In genomic region chr9:86545085-86545484, GRCh38 we compare ENCODE assay signal across 25 cellular contexts.
"Had no signal": no experiment of that assay in that cellular context is flagged by ENCODE, and none has a peak within 500 bp of the region (broad histone marks: within the 10 kb centered on the region; RNA-seq: fewer than 3 reads in every experiment).

No MANE protein-coding gene starts in this region.

- ATAC-seq: activated CD4-positive, alpha-beta T cell treated with anti-CD3 and anti-CD28 coated beads for 36 hours; left ventricle myocardium superior; natural killer cell treated with Interleukin-12 subunit alpha and Interleukin-12 subunit beta and Interleukin-15 and Interleukin-18, amount 100 ng/mL, for 72 hours; psoas muscle; T-helper 17 cell had no signal

- DNase-seq: activated B cell treated with CpG ODN at 0.5 μM for 24 hours; activated CD4-positive, alpha-beta T cell treated with anti-CD3 and anti-CD28 coated beads for 36 hours; activated CD4-positive, alpha-beta T cell treated with anti-CD3 and anti-CD28 coated beads, Interleukin-2, amount 50 U/mL, for 48 hours; activated naive CD4-positive, alpha-beta T cell treated with Interleukin-2 at 50 U/mL for 16 hours; activated naive CD8-positive, alpha-beta T cell treated with anti-CD3 and anti-CD28 coated beads for 36 hours; activated T-cell treated with anti-CD3 and anti-CD28 coated beads, Interleukin-2, amount 50 U/mL, for 48 hours; amniotic stem cell; central memory CD4-positive, alpha-beta T cell; dermis blood vessel endothelial cell; effector CD8-positive, alpha-beta T cell; erythroblast; glutamatergic neuron; hippocampal formation; left ventricle myocardium superior; mammary epithelial cell; midbrain; ovary; psoas muscle; stimulated activated CD4-positive, alpha-beta T cell treated with anti-CD3 and anti-CD28 coated beads, Interleukin-12 subunit alpha, Interleukin-12 subunit beta, amount 100 ng/mL, for 4 hours; substantia nigra; T-helper 17 cell; thyroid gland had no signal

- H3K27me3 ChIP-seq: neutrophil, ovary, right atrium auricular region, thyroid gland had no signal

- H3K36me3 ChIP-seq: neutrophil, ovary, right atrium auricular region, thyroid gland had no signal

- H3K4me1 ChIP-seq: right atrium auricular region, thyroid gland had no signal

- H3K27ac ChIP-seq: neutrophil, ovary, psoas muscle, right atrium auricular region, thyroid gland had no signal

- H3K9me3 ChIP-seq: neutrophil, ovary, psoas muscle, right atrium auricular region, thyroid gland had no signal

- H3K4me3 ChIP-seq: ovary, psoas muscle, right atrium auricular region, thyroid gland had no signal
